ENCODE assay signal across 8 cellular contexts in the genomic region with DNA sequence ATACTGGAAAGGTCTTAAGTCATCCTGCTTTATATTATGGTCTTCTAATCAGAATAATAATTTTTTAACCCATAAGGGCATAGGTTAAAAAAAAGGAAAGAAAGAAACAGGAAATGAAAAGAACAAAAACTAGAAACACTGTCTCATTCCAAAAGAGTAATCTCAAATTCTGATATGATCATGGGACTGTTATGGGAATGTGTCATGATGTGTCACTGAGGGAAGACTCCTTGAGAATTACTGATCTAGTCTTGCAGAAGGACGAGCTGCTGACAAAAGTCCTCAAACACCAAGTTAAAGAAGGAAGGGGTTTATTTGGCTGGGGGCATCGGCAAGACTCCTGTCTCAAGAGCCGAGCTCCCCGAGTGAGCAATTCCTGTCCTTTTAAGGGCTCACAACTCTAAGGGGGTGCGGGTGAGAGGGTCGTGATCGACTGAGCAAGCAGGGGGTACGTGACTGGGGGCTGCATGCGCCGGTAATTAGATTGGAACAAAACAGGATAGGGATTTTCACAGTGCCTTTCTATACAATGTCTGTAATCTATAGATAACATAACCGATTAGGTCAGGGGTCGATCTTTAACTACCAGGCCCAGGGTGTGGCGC.
DNase-seq lines count a peak whose midpoint lies in the region; ATAC-seq and TF ChIP-seq lines count a peak whose summit lies in the region.
"Not testable (repeated sequence)": the region's sequence is repeated elsewhere in the genome, so short reads cannot be mapped to it uniquely, and the experiment has no call there.

No MANE protein-coding gene starts in this region.

- not testable (repeated sequence) for TF ChIP-seq RAD21 in SK-N-SH (IDR thresholded peaks at IDR 0.05; ENCODE audit: low read length)

- not testable (repeated sequence) for H3K4me3 ChIP-seq in ACC112 (ENCODE audit: low read depth, low read length); SK-N-SH (ENCODE audit: low read depth in 2 of 2, low read length in 1 of 2); mesodermal cell (ENCODE audit: extremely low read depth, insufficient read depth, low read length, poor library complexity, severe bottlenecking)

- CTCF ChIA-PET in SK-N-SH (lab: Yijun Ruan, JAX): not testable (repeated sequence)

- peak; percentile 73 for ATAC-seq in foreskin keratinocyte

- H3K27ac ChIP-seq in ACC112 (ENCODE audit: low read depth, low read length) (peak overlapping the region; percentile 24; the same call in 1 of the 2 replicates), SK-N-SH (ENCODE audit: low read depth in 2 of 2, low read length in 1 of 2) (peak overlapping the region in 1 of 2 experiments; percentile 35; a peak in 2 of 4 replicates), caudate nucleus (ENCODE audit: low read depth, low read length) (peak overlapping the region; percentile 99), mesodermal cell (ENCODE audit: low read depth, low read length, severe bottlenecking) (peak overlapping the region; percentile 55), substantia nigra (ENCODE audit: low read depth, low read length, poor library complexity, severe bottlenecking) (peak overlapping the region; percentile 97)
- not testable (repeated sequence) for H3K27ac ChIP-seq in foreskin keratinocyte

- TF ChIP-seq CTCF in SK-N-SH (IDR thresholded peaks at IDR 0.05); foreskin keratinocyte (conservative IDR thresholded peaks at IDR 0.05): not testable (repeated sequence)

- not testable (repeated sequence) for H3K9me2 ChIP-seq in SK-N-SH

- not testable (repeated sequence) for H3K4me2 ChIP-seq in SK-N-SH

- POLR2A ChIA-PET in SK-N-SH (lab: Yijun Ruan, JAX): not testable (repeated sequence)

- H3K4me1 ChIP-seq in ACC112 (ENCODE audit: control insufficient read depth, insufficient read depth, low read length, unreplicated experiment) (peaks cover 30% of the 10 kb centered on the region), SK-N-SH (ENCODE audit: control insufficient read depth in 1 of 2, insufficient read depth in 2 of 2, low read depth in 1 of 2, low read length in 1 of 2) (peaks cover 3 to 28% of the 10 kb centered on the region in 2 experiments; a peak in 2 of 4 replicates), foreskin keratinocyte (peaks cover 11% of the 10 kb centered on the region), mesodermal cell (ENCODE audit: control insufficient read depth, insufficient read depth, low read length, poor library complexity, severe bottlenecking) (peaks cover 10% of the 10 kb centered on the region)

- not testable (repeated sequence) for H3K36me3 ChIP-seq in ACC112 (ENCODE audit: insufficient read depth, low read length); SK-N-SH (replicated peaks in 1 of 2; ENCODE audit: control insufficient read depth in 1 of 2, insufficient read depth in 2 of 2, low read length in 1 of 2); mesodermal cell (ENCODE audit: control insufficient read depth, insufficient read depth, low read length)

- WGBS in SK-N-SH (ENCODE audit: low lambda C conversion rate): 81% methylated on average over 13 of the region's 13 CpGs
- 87 to 100% methylated on average over 4 of the region's 13 CpGs for WGBS in mesodermal cell (ENCODE audit: insufficient coverage in 2 of 2), 2 experiments

- peaks cover 26% of the 10 kb centered on the region for H3F3A ChIP-seq in SK-N-SH (replicated peaks; ENCODE audit: insufficient read depth)

- not testable (repeated sequence) for H4K20me1 ChIP-seq in SK-N-SH (ENCODE audit: insufficient read depth)

- not testable (repeated sequence) for TF ChIP-seq EP300 in SK-N-SH (IDR thresholded peaks at IDR 0.05; ENCODE audit: borderline replicate concordance in 1 of 2, low read depth in 1 of 2, low read length in 1 of 2)

- H3K9ac ChIP-seq in SK-N-SH: not testable (repeated sequence)

- H3K79me2 ChIP-seq in ACC112 (ENCODE audit: control insufficient read depth, insufficient read depth, low read length, unreplicated experiment); SK-N-SH (ENCODE audit: insufficient read depth): not testable (repeated sequence)

- DNase-seq in GM03348 (ENCODE audit: low spot score) (peak; percentile 30), HS-5 (ENCODE audit: low read depth) (peak; percentile 16), foreskin keratinocyte (peak in 1 of 2 donors; percentile 45)
- not testable (repeated sequence) for DNase-seq in SK-N-SH; caudate nucleus (lab: John Stamatoyannopoulos, UW); substantia nigra (lab: John Stamatoyannopoulos, UW)

- peak overlapping the region; percentile 63 for H2AFZ ChIP-seq in ACC112 (ENCODE audit: low read length, unreplicated experiment)
- peak overlapping the region; percentile 32; the same call in 1 of the 2 replicates for H2AFZ ChIP-seq in SK-N-SH (ENCODE audit: low read depth)

- not testable (repeated sequence) for H3K9me3 ChIP-seq in SK-N-SH; mesodermal cell (ENCODE audit: control insufficient read depth, low read length)

- not testable (repeated sequence) for H3K27me3 ChIP-seq in ACC112 (ENCODE audit: insufficient read depth, low read length); SK-N-SH (ENCODE audit: insufficient read depth); foreskin keratinocyte
